ENCODE assay signal across 8 cellular contexts in genomic region chr1:113758631-113759340, GRCh38. TPM values are rescaled to one million over a fixed set of nuclear protein-coding genes. Genes with fewer than 3 reads are reported as not detected.
A peak's percentile ranks its signal among the peaks of the same experiment; 100 is the strongest.
DNase-seq lines count a peak whose midpoint lies in the region; ATAC-seq and TF ChIP-seq lines count a peak whose summit lies in the region.

No MANE protein-coding gene starts in this region.

- H3K4me1 ChIP-seq in neuron (ENCODE audit: insufficient read depth, low read length) (peaks cover 21% of the 10 kb centered on the region), suprapubic skin (peaks cover 10% of the 10 kb centered on the region)

- H3K27me3 Mint-ChIP-seq in Calu3 (ENCODE audit: unreplicated experiment), result no peaks in the 10 kb centered on the region

- H3K27me3 ChIP-seq in neuron (ENCODE audit: insufficient read depth, low read length) (no peaks in the 10 kb centered on the region), suprapubic skin (no peaks in the 10 kb centered on the region)

- no peak for TF ChIP-seq CTCF in Calu3 (IDR thresholded peaks at IDR 0.05; ENCODE audit: unreplicated experiment)
- TF ChIP-seq CTCF in RWPE1 (conservative IDR thresholded peaks at IDR 0.05; ENCODE audit: low read depth), result no peak
- no peak for TF ChIP-seq CTCF in suprapubic skin (IDR thresholded peaks at IDR 0.05)

- peak overlapping the region; percentile 69 for H3K4me3 ChIP-seq in neuron (ENCODE audit: low read length)
- peak overlapping the region; percentile 91 for H3K4me3 ChIP-seq in suprapubic skin

- intact Hi-C loops in Calu3 (cut with micrococcal nuclease; ENCODE audit: unreplicated experiment), result no loop called here

- no TSS peak for BruUV-seq in Calu3 (replicated peaks; lab: Mats Ljungman, UMichigan)

- WGBS in suprapubic skin, result under 1% methylated on average over 39 of the region's 57 CpGs

- peak overlapping the region; percentile 71 for H3K4me3 Mint-ChIP-seq in Calu3 (ENCODE audit: low read depth, unreplicated experiment)

- peak; percentile 61 for DNase-seq in Calu3
- DNase-seq in RWPE1 (ENCODE audit: low spot score), result peak; percentile 39
- peak; percentile 47 for DNase-seq in activated gamma-delta T cell treated with Interleukin-2 at 50 U/mL for 16 hours
- peak; percentile 55 for DNase-seq in foreskin melanocyte
- DNase-seq in suprapubic skin (ENCODE audit: low spot score in 2 of 2), result peak; percentile 78 to 84

- H3K36me3 ChIP-seq in neuron (ENCODE audit: insufficient read depth, low read length) (peaks cover 11% of the 10 kb centered on the region), suprapubic skin (peaks cover 2% of the 10 kb centered on the region)

- H3K27ac ChIP-seq in RWPE1 (peak overlapping the region; percentile 93), suprapubic skin (peak overlapping the region; percentile 93)

- peak overlapping the region; percentile 62 for H2AFZ ChIP-seq in neuron (ENCODE audit: low read depth, low read length)

- H3K4me1 Mint-ChIP-seq in Calu3 (ENCODE audit: low read depth, unreplicated experiment), result no peaks in the 10 kb centered on the region

- peak overlapping the region; percentile 35 for H3K27ac Mint-ChIP-seq in Calu3 (ENCODE audit: unreplicated experiment)

- no peak for TF ChIP-seq EP300 in suprapubic skin (IDR thresholded peaks at IDR 0.05)

- H3K36me3 Mint-ChIP-seq in Calu3 (ENCODE audit: insufficient read depth, unreplicated experiment), result peaks cover 25% of the 10 kb centered on the region

- POLR2A ChIA-PET in RWPE1 (lab: Yijun Ruan, JAX; ENCODE audit: low non-redundant PET), result no interaction called here

- peak; percentile 60 for ATAC-seq in GM19467 (IDR thresholded peaks at IDR 0.05; ENCODE audit: unreplicated experiment)
- peak; percentile 57 for ATAC-seq in HG03571 (IDR thresholded peaks at IDR 0.05; ENCODE audit: unreplicated experiment)

- H3K9me3 ChIP-seq in neuron (ENCODE audit: low read length) (no peaks in the 10 kb centered on the region), suprapubic skin (no peaks in the 10 kb centered on the region)

- CTCF ChIA-PET in Calu3 (lab: Charles Lee), result interaction anchor here (0.6 to 0.7 kb wide), 5 partner anchors 620 to 1015 kb away, joined by 3 to 5 read pairs (median 4); no protein-coding TSS in a partner anchor
- CTCF ChIA-PET in RWPE1 (lab: Yijun Ruan, JAX), result interaction anchor here (1.1 to 1.5 kb wide), 2 partner anchors 16 to 34 kb away, joined by 5 to 7 read pairs; no protein-coding TSS in a partner anchor

- no peak for TF ChIP-seq POLR2A in suprapubic skin (IDR thresholded peaks at IDR 0.05)

- no peaks in the 10 kb centered on the region for H3K9me3 Mint-ChIP-seq in Calu3 (ENCODE audit: low read depth, unreplicated experiment)

RNA-seq across cellular contexts. Expression of gene PHTF1, which starts 0.5 kb away (rescaled TPM):
- total RNA-seq in Calu3 (2022), result 12.1 and 14.9 TPM in 2 replicates
- total RNA-seq in suprapubic skin, result 1 to 10 TPM; 1.5 to 4.8 (median 2.7) TPM

RNA-seq across cellular contexts. Expression of gene RSBN1, which starts 53.5 kb away (rescaled TPM):
- total RNA-seq in Calu3 (2022) (9.6 and 9.9 TPM in 2 replicates), suprapubic skin (10 to 100 TPM; 17.1 to 29.1 (median 22.2) TPM)

Comparison
In these comparisons a context has a peak if more than half of its experiments do, and no peak if none do; other contexts are left out.
1. Peak in every context shown above with its lines: DNase-seq, ATAC-seq, H3K4me3 ChIP-seq and H3K27ac ChIP-seq.